In genomic region chr1:200780545-200781444, GRCh38 we compare ENCODE assay signal across 11 cellular contexts. TPM values are rescaled to one million over a fixed set of nuclear protein-coding genes. Genes with fewer than 3 reads are reported as not detected.
DNase-seq lines count a peak whose midpoint lies in the region; ATAC-seq and TF ChIP-seq lines count a peak whose summit lies in the region.
"Had no signal": no experiment of that assay in that cellular context is flagged by ENCODE, and none has a peak within 500 bp of the region (broad histone marks: within the 10 kb centered on the region; RNA-seq: fewer than 3 reads in every experiment).

No MANE protein-coding gene starts in this region.

- no peak overlapping the region for H3K27ac Mint-ChIP-seq in CD14-positive monocyte
- H3K27ac Mint-ChIP-seq: activated T-helper 2 cell treated with anti-CD3 and anti-CD28 coated beads, Interferon-gamma antibody, Interleukin-2, Interleukin-4, amounts not matched to agents 10 μg/mL and 5 μg/mL and 100 μg/mL, durations not matched to agents 14 hours and 24 hours and 36 hours had no signal

- no peak overlapping the region for H3K9ac ChIP-seq in fibroblast of lung (ENCODE audit: insufficient read depth, low read length)

- H3K36me3 ChIP-seq in fibroblast of lung (ENCODE audit: control insufficient read depth, insufficient read depth, low read length), result peaks cover 1% of the 10 kb centered on the region
- no peaks in the 10 kb centered on the region for H3K36me3 ChIP-seq in spleen

- peak overlapping the region; percentile 69 for H3K4me2 ChIP-seq in fibroblast of lung (ENCODE audit: extremely low read depth, insufficient read depth, low read length)

- DNase-seq in DMS 273 (lab: John Stamatoyannopoulos, UW; ENCODE audit: unreplicated experiment), result peak; percentile 38
- DNase-seq in DMS 273 treated with DMSO at 0.1 percent for 48 hours (lab: John Stamatoyannopoulos, UW), result no peak
- DNase-seq in M059J (ENCODE audit: low read depth), result peak; percentile 23
- DNase-seq in fibroblast of lung (ENCODE audit: low read depth in 2 of 2), result peak; percentile 34 to 69
- DNase-seq in spleen, result no peak
- DNase-seq in left lobe of liver (ENCODE audit: low spot score), result no peak
- DNase-seq in GDM1 (lab: John Stamatoyannopoulos, UW), result no peak
- DNase-seq in CD14-positive monocyte (ENCODE audit: low spot score), result no peak
- DNase-seq: NK-92 treated with Interleukin-12 subunit alpha and Interleukin-12 subunit beta, amount 100 ng/mL, for 24 hours had no signal

- TF ChIP-seq POLR2A in spleen (IDR thresholded peaks at IDR 0.05), result no peak

- WGBS in spleen, 5 donors, result 30 to 59% (median 49%) methylated on average over 5 of the region's 5 CpGs

- H3K4me3 Mint-ChIP-seq in CD14-positive monocyte, result no peak overlapping the region

- no peak for ATAC-seq in left lobe of liver
- ATAC-seq: HCT116 had no signal

- H3K27ac ChIP-seq in fibroblast of lung (ENCODE audit: insufficient read depth, low read length) (peak overlapping the region; percentile 43), spleen (peak overlapping the region in 7 of 8 donors; percentile 3 to 68 (median 48))

- H3K27me3 ChIP-seq in fibroblast of lung (ENCODE audit: control insufficient read depth, insufficient read depth, low read length) (no peaks in the 10 kb centered on the region), spleen (replicated peaks in 1 of 7) (no peaks in the 10 kb centered on the region)

- peaks cover 4% of the 10 kb centered on the region for H3K4me1 Mint-ChIP-seq in CD14-positive monocyte

- no peaks in the 10 kb centered on the region for H3K9me3 ChIP-seq in fibroblast of lung (ENCODE audit: control insufficient read depth, insufficient read depth, low read depth, low read length)
- peaks cover 0 to 13% (median 8%) of the 10 kb centered on the region in 8 donors for H3K9me3 ChIP-seq in spleen

- H2AFZ ChIP-seq in fibroblast of lung (ENCODE audit: low read length), result no peak overlapping the region

- H3K79me2 ChIP-seq in fibroblast of lung (ENCODE audit: control insufficient read depth, insufficient read depth, low read length), result peaks cover 52% of the 10 kb centered on the region

- no peak for TF ChIP-seq CTCF in fibroblast of lung (conservative IDR thresholded peaks at IDR 0.05 in 1 of 2, IDR thresholded peaks at IDR 0.05 in 1 of 2; ENCODE audit: low read depth in 1 of 2, low read length in 2 of 2)
- no peak for TF ChIP-seq CTCF in spleen (IDR thresholded peaks at IDR 0.05 in 8 of 11, conservative IDR thresholded peaks at IDR 0.05 in 3 of 11)
- no peak for TF ChIP-seq CTCF in CD14-positive monocyte (IDR thresholded peaks at IDR 0.05)

- H4K20me1 ChIP-seq in fibroblast of lung (ENCODE audit: control insufficient read depth, extremely low read depth, insufficient read depth, low read length), result no peaks in the 10 kb centered on the region

- H3K36me3 Mint-ChIP-seq in CD14-positive monocyte, result no peaks in the 10 kb centered on the region

- H3K4me3 ChIP-seq in fibroblast of lung (replicated peaks in 1 of 4; ENCODE audit: control extremely low read depth in 1 of 4, insufficient read depth in 1 of 4, low read depth in 3 of 4, low read length in 4 of 4) (peak overlapping the region; percentile 14 to 49 (median 39)), spleen (peak overlapping the region in 2 of 8 donors; percentile 23 to 24)

- peaks cover 0 to 12% (median 8%) of the 10 kb centered on the region in 7 donors for H3K9me3 Mint-ChIP-seq in CD14-positive monocyte
- H3K9me3 Mint-ChIP-seq: activated T-helper 2 cell treated with anti-CD3 and anti-CD28 coated beads, Interferon-gamma antibody, Interleukin-2, Interleukin-4, amounts not matched to agents 10 μg/mL and 5 μg/mL and 100 μg/mL, durations not matched to agents 14 hours and 24 hours and 36 hours had no signal

- intact Hi-C loops in spleen (cut with DNase I; ENCODE audit: low total_unique reads), result no loop called here
- intact Hi-C loops in CD14-positive monocyte (cut with micrococcal nuclease), result no loop called here

- H3K27me3 Mint-ChIP-seq in CD14-positive monocyte (ENCODE audit: low read depth in 3 of 3), result peaks cover 0 to 1% (median 0%) of the 10 kb centered on the region in 3 donors

- peaks cover 4% of the 10 kb centered on the region for H3K4me1 ChIP-seq in fibroblast of lung (ENCODE audit: control insufficient read depth, extremely low read depth, insufficient read depth, low read length)
- peaks cover 0 to 19% (median 6%) of the 10 kb centered on the region in 6 donors for H3K4me1 ChIP-seq in spleen

RNA-seq across cellular contexts. Expression of gene CAMSAP2, which starts 42.1 kb away (rescaled TPM):
- 16.1 and 24.3 TPM in 2 replicates for total RNA-seq in M059J (2014; rRNA removed; shearing (Covaris generic))
- total RNA-seq in fibroblast of lung (21.8 and 32.5 TPM in 2 replicates), spleen (10 to 100 TPM; 13.9 to 24.7 (median 20.4) TPM), left lobe of liver (5.5 TPM)
- polyA plus RNA-seq in fibroblast of lung (19.3 and 22.3 TPM in 2 replicates), spleen (1 to 10 TPM; 2.1 to 4.8 (median 2.4) TPM), CD14-positive monocyte (under 1 TPM; 0.89 to 0.90 TPM)
- 15.1 and 20.4 TPM in 2 replicates for polyA plus RNA-seq in fibroblast of lung (2012)
- polyA minus RNA-seq in fibroblast of lung (ENCODE audit: low replicate concordance), result 7.0 and 13.9 TPM in 2 replicates

Comparison
In these comparisons a context has a peak if more than half of its experiments do, and no peak if none do; other contexts are left out.
1. DNase-seq: peak in DMS 273 (single experiment), M059J (single experiment) and fibroblast of lung (2 of 2); none in DMS 273 treated with DMSO at 0.1 percent for 48 hours (single experiment), spleen (single experiment), left lobe of liver (single experiment), GDM1 (single experiment) and CD14-positive monocyte (single experiment).